ENCODE assay signal across 1 cellular context in the genomic region with DNA sequence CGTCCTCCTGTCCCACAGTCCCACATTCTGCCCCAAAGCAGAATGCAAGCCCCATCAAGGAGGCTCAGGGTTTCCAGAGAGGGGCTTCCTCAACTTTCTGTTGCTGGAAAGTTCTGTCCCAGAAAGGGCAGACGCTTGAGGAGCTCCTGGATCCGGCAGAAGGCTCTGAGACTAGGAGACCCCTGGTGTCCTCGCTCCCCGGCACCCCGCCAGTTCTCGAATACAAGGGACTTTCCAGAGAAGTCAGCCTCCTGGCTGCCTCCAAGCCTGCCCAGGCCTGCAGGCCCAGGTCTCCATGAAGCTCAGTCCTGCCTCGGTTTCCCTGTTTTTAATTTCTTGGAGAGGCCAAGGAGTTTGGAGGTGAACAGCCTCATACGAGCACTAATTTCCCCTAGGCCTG.
TF ChIP-seq lines count a peak whose summit lies in the region.

No MANE protein-coding gene starts in this region.

TF ChIP-seq in HepG2, 621 proteins besides CTCF, POLR2A, EP300 and RAD21 (continued from another document):
- TF ChIP-seq, protein P1, sequence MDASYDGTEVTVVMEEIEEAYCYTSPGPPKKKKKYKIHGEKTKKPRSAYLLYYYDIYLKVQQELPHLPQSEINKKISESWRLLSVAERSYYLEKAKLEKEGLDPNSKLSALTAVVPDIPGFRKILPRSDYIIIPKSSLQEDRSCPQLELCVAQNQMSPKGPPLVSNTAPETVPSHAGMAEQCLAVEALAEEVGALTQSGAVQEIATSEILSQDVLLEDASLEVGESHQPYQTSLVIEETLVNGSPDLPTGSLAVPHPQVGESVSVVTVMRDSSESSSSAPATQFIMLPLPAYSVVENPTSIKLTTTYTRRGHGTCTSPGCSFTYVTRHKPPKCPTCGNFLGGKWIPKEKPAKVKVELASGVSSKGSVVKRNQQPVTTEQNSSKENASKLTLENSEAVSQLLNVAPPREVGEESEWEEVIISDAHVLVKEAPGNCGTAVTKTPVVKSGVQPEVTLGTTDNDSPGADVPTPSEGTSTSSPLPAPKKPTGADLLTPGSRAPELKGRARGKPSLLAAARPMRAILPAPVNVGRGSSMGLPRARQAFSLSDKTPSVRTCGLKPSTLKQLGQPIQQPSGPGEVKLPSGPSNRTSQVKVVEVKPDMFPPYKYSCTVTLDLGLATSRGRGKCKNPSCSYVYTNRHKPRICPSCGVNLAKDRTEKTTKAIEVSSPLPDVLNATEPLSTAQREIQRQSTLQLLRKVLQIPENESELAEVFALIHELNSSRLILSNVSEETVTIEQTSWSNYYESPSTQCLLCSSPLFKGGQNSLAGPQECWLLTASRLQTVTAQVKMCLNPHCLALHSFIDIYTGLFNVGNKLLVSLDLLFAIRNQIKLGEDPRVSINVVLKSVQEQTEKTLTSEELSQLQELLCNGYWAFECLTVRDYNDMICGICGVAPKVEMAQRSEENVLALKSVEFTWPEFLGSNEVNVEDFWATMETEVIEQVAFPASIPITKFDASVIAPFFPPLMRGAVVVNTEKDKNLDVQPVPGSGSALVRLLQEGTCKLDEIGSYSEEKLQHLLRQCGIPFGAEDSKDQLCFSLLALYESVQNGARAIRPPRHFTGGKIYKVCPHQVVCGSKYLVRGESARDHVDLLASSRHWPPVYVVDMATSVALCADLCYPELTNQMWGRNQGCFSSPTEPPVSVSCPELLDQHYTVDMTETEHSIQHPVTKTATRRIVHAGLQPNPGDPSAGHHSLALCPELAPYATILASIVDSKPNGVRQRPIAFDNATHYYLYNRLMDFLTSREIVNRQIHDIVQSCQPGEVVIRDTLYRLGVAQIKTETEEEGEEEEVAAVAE (CRISPR knock-in tag; IDR thresholded peaks at IDR 0.05; ENCODE audit: borderline replicate concordance): no peak
- TF ChIP-seq, protein P2, sequence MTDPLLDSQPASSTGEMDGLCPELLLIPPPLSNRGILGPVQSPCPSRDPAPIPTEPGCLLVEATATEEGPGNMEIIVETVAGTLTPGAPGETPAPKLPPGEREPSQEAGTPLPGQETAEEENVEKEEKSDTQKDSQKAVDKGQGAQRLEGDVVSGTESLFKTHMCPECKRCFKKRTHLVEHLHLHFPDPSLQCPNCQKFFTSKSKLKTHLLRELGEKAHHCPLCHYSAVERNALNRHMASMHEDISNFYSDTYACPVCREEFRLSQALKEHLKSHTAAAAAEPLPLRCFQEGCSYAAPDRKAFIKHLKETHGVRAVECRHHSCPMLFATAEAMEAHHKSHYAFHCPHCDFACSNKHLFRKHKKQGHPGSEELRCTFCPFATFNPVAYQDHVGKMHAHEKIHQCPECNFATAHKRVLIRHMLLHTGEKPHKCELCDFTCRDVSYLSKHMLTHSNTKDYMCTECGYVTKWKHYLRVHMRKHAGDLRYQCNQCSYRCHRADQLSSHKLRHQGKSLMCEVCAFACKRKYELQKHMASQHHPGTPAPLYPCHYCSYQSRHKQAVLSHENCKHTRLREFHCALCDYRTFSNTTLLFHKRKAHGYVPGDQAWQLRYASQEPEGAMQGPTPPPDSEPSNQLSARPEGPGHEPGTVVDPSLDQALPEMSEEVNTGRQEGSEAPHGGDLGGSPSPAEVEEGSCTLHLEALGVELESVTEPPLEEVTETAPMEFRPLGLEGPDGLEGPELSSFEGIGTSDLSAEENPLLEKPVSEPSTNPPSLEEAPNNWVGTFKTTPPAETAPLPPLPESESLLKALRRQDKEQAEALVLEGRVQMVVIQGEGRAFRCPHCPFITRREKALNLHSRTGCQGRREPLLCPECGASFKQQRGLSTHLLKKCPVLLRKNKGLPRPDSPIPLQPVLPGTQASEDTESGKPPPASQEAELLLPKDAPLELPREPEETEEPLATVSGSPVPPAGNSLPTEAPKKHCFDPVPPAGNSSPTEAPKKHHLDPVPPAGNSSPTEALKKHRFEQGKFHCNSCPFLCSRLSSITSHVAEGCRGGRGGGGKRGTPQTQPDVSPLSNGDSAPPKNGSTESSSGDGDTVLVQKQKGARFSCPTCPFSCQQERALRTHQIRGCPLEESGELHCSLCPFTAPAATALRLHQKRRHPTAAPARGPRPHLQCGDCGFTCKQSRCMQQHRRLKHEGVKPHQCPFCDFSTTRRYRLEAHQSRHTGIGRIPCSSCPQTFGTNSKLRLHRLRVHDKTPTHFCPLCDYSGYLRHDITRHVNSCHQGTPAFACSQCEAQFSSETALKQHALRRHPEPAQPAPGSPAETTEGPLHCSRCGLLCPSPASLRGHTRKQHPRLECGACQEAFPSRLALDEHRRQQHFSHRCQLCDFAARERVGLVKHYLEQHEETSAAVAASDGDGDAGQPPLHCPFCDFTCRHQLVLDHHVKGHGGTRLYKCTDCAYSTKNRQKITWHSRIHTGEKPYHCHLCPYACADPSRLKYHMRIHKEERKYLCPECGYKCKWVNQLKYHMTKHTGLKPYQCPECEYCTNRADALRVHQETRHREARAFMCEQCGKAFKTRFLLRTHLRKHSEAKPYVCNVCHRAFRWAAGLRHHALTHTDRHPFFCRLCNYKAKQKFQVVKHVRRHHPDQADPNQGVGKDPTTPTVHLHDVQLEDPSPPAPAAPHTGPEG (CRISPR knock-in tag; IDR thresholded peaks at IDR 0.05): no peak
- TF ChIP-seq NFATC3 (CRISPR knock-in tag; IDR thresholded peaks at IDR 0.05) (no peak), NRL (CRISPR knock-in tag; IDR thresholded peaks at IDR 0.05; ENCODE audit: borderline replicate concordance) (0 out of 2 replicates have a peak, but pooled peaks have one; percentile 5), NONO (IDR thresholded peaks at IDR 0.05) (no peak), NONO (CRISPR knock-in tag; conservative IDR thresholded peaks at IDR 0.05) (no peak), ZNF713 (CRISPR knock-in tag; IDR thresholded peaks at IDR 0.05) (no peak), ZMYM3 (CRISPR knock-in tag; IDR thresholded peaks at IDR 0.05) (0 out of 2 replicates have a peak, but pooled peaks have one; percentile 20), SMAD1 (CRISPR knock-in tag; IDR thresholded peaks at IDR 0.05; ENCODE audit: borderline replicate concordance, low read depth) (0 out of 2 replicates have a peak, but pooled peaks have one; percentile 58)
